Comparison of ENCODE assay signal across 34 cellular contexts in the genomic region with DNA sequence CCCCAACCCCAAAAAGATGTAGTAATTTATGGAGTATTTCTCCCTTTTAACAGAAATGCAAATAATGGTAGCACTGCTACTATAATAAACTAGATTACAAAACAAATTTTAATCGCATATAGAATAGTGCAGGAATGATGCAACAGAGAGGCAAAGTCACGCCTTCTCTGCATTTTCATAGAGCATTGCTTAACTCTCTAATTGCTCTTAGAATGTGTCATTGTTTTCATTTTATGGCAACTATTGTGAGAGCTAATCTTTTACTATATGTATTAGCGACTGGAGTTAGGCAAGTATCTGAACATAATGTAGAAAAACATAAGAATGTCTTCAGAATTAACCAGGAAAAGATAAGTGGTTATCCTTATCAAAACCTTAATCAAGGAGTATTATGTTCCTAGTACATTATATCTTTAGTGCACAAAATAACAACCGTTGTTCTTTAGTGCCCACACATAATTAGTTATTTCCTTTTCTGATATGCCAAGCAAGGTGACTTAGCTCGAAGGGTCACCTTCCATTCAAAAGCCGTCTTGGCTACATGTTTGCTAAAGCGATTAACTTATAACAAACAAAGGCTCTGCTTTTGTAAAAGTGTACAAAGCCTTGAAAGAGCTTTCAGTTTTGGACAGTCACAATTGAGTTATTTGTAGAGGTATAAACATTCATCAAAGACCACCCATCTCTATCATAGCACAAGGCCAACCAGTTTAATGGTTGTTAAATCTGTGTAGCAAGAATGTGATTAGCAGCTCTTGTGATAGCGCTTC.
DNase-seq lines count a peak whose midpoint lies in the region; ATAC-seq and TF ChIP-seq lines count a peak whose summit lies in the region.
"Had no signal": no experiment of that assay in that cellular context is flagged by ENCODE, and none has a peak within 500 bp of the region (broad histone marks: within the 10 kb centered on the region; RNA-seq: fewer than 3 reads in every experiment).

No MANE protein-coding gene starts in this region.

- intact Hi-C loops in MCF 10A (cut with micrococcal nuclease), result no loop called here
- intact Hi-C loops in mammary epithelial cell (cut with micrococcal nuclease), result no loop called here
- intact Hi-C loops in stomach (cut with DNase I; ENCODE audit: low total_unique reads), result no loop called here

- POLR2A ChIA-PET in MCF 10A (lab: Yijun Ruan, JAX), result interaction anchor here (0.8 to 1.2 kb wide), 3 partner anchors 9 to 28 kb away, joined by 4 read pairs; no protein-coding TSS in a partner anchor

- no peaks in the 10 kb centered on the region for H3K79me2 ChIP-seq in mammary epithelial cell (ENCODE audit: insufficient read depth, low read length)

- no peak for TF ChIP-seq POLR2A in stomach (IDR thresholded peaks at IDR 0.05)

- CTCF ChIA-PET in MCF 10A (lab: Yijun Ruan, JAX) (interaction anchor here (0.7 kb wide), 1 partner anchor 13 kb away, joined by 3 read pairs; no protein-coding TSS in a partner anchor), mammary epithelial cell (lab: Charles Lee; ENCODE audit: low non-redundant PET) (no interaction called here)

- H3K36me3 ChIP-seq in mammary epithelial cell (ENCODE audit: insufficient read depth, low read length) (no peaks in the 10 kb centered on the region), stomach (no peaks in the 10 kb centered on the region)
- H3K36me3 ChIP-seq: esophagus muscularis mucosa, pancreas, spleen, upper lobe of left lung had no signal

- TF ChIP-seq CTCF in MCF 10A (IDR thresholded peaks at IDR 0.05; ENCODE audit: unreplicated experiment), result no peak
- no peak for TF ChIP-seq CTCF in mammary epithelial cell (conservative IDR thresholded peaks at IDR 0.05 in 1 of 2, IDR thresholded peaks at IDR 0.05 in 1 of 2; ENCODE audit: extremely low read depth in 1 of 2, insufficient read depth in 1 of 2, low read depth in 1 of 2, low read length in 2 of 2)
- no peak for TF ChIP-seq CTCF in stomach (IDR thresholded peaks at IDR 0.05)

- no peaks in the 10 kb centered on the region for H3K4me1 ChIP-seq in mammary epithelial cell (ENCODE audit: insufficient read depth, low read length)
- H3K4me1 ChIP-seq in stomach, result peaks cover 0 to 15% (median 0%) of the 10 kb centered on the region in 4 donors
- H3K4me1 ChIP-seq: esophagus muscularis mucosa, pancreas, spleen, upper lobe of left lung had no signal

- no peaks in the 10 kb centered on the region for H4K20me1 ChIP-seq in mammary epithelial cell (ENCODE audit: insufficient read depth, low read length)

- H3K4me3 ChIP-seq in mammary epithelial cell (replicated peaks in 1 of 3; ENCODE audit: insufficient read depth in 1 of 3, low read depth in 2 of 3, low read length in 3 of 3), result no peak overlapping the region
- no peak overlapping the region for H3K4me3 ChIP-seq in stomach
- H3K4me3 ChIP-seq: esophagus muscularis mucosa, pancreas, spleen, upper lobe of left lung had no signal

- H3K27me3 ChIP-seq in mammary epithelial cell (ENCODE audit: insufficient read depth, low read length) (no peaks in the 10 kb centered on the region), stomach (no peaks in the 10 kb centered on the region)
- H3K27me3 ChIP-seq: esophagus muscularis mucosa, pancreas, spleen, upper lobe of left lung had no signal

- DNase-seq in MCF 10A (ENCODE audit: unreplicated experiment) (peak; percentile 54), mammary epithelial cell (no peak), NCI-H146 treated with DMSO at 0.1 percent for 48 hours (lab: John Stamatoyannopoulos, UW; ENCODE audit: unreplicated experiment) (peak; percentile 82), astrocyte of the hippocampus (ENCODE audit: low read depth, low spot score) (peak; percentile 2), stomach (no peak), ureter (ENCODE audit: low spot score) (no peak)
- DNase-seq: activated CD4-positive, alpha-beta memory T cell treated with anti-CD3 and anti-CD28 coated beads for 36 hours; activated CD4-positive, CD25-positive, alpha-beta regulatory T cell; activated CD8-positive, alpha-beta memory T cell treated with anti-CD3 and anti-CD28 coated beads, Interleukin-2, amount 50 U/mL, for 4 hours; activated naive CD4-positive, alpha-beta T cell treated with anti-CD3 and anti-CD28 coated beads, Interleukin-2, amount 50 U/mL, for 16 hours; amygdala; DMS79 treated with DMSO at 0.1 percent for 48 hours; effector memory CD4-positive, alpha-beta T cell; foreskin melanocyte; GF-D8; HCEC 1CT; hippocampal formation; Karpas-422; left colon; NCI-H2029 treated with DMSO at 0.1 percent for 48 hours; NCI-H510A treated with DMSO at 0.1 percent for 48 hours; pancreas; right cardiac atrium; RPMI8226; spleen; stimulated activated CD4-positive, alpha-beta T cell treated with anti-CD3 and anti-CD28 coated beads, Interleukin-2, amount 100 ng/mL, for 48 hours; substantia nigra; T-helper 1 cell; upper lobe of left lung had no signal

- no peak overlapping the region for H3K4me2 ChIP-seq in mammary epithelial cell (ENCODE audit: insufficient read depth, low read depth, low read length)

- no peak overlapping the region for H2AFZ ChIP-seq in mammary epithelial cell (ENCODE audit: low read depth, low read length)

- H3K36me3 Mint-ChIP-seq in MCF 10A (ENCODE audit: insufficient read depth, unreplicated experiment), result no peaks in the 10 kb centered on the region
- H3K36me3 Mint-ChIP-seq: activated CD4-positive, alpha-beta memory T cell treated with anti-CD3 and anti-CD28 coated beads for 36 hours had no signal

- in situ Hi-C loops in mammary epithelial cell (cut with MboI; ENCODE audit: low sequenced_read_pairs in 2 of 2), result no loop called here

- 79% methylated on average over 8 of the region's 8 CpGs for WGBS in mammary epithelial cell (ENCODE audit: low coverage, missing lambda C conversion rate)
- 23 to 43% (median 32%) methylated on average over 8 of the region's 8 CpGs for WGBS in stomach, 5 donors

- no peaks in the 10 kb centered on the region for H3K9me3 Mint-ChIP-seq in MCF 10A (ENCODE audit: unreplicated experiment)
- H3K9me3 Mint-ChIP-seq: neural crest cell had no signal

- no peak overlapping the region for H3K27ac Mint-ChIP-seq in MCF 10A (ENCODE audit: low read depth, unreplicated experiment)
- H3K27ac Mint-ChIP-seq: activated CD4-positive, alpha-beta memory T cell treated with anti-CD3 and anti-CD28 coated beads for 36 hours; activated T-helper 1 cell treated with anti-CD3 and anti-CD28 coated beads, Interleukin-12 subunit alpha, Interleukin-12 subunit beta, Interleukin-2, Interleukin-4 antibody, amounts not matched to agents 30 ng/mL and 10 ng/mL and 1 ng/mL, durations not matched to agents 14 hours and 24 hours and 36 hours had no signal

- BruUV-seq in MCF 10A (replicated peaks; lab: Mats Ljungman, UMichigan) (no TSS peak), mammary epithelial cell (replicated peaks; lab: Mats Ljungman, UMichigan) (no TSS peak)

- no peak overlapping the region for H3K9ac ChIP-seq in mammary epithelial cell (ENCODE audit: insufficient read depth, low read length)

- no peak overlapping the region for H3K4me3 Mint-ChIP-seq in MCF 10A (ENCODE audit: unreplicated experiment)
- H3K4me3 Mint-ChIP-seq: activated CD4-positive, alpha-beta memory T cell treated with anti-CD3 and anti-CD28 coated beads for 36 hours; activated T-helper 1 cell treated with anti-CD3 and anti-CD28 coated beads, Interleukin-12 subunit alpha, Interleukin-12 subunit beta, Interleukin-2, Interleukin-4 antibody, amounts not matched to agents 30 ng/mL and 10 ng/mL and 1 ng/mL, durations not matched to agents 14 hours and 24 hours and 36 hours; neural crest cell had no signal

- H3K27ac ChIP-seq in mammary epithelial cell (ENCODE audit: insufficient read depth, low read depth, low read length) (no peak overlapping the region), stomach (peak overlapping the region in 3 of 5 donors; percentile 11 to 56 (median 46))
- H3K27ac ChIP-seq: esophagus muscularis mucosa, pancreas, upper lobe of left lung had no signal

- TF ChIP-seq EP300 in stomach (IDR thresholded peaks at IDR 0.05), result no peak

- dilution Hi-C loops in mammary epithelial cell (cut with HindIII; ENCODE audit: low sequenced_read_pairs), result no loop called here

- no peak for ATAC-seq in GM18909 (IDR thresholded peaks at IDR 0.05; ENCODE audit: poor library complexity, unreplicated experiment)
- ATAC-seq in GM18517 (IDR thresholded peaks at IDR 0.05; ENCODE audit: unreplicated experiment), result no peak
- ATAC-seq: left colon, pancreas, right cardiac atrium had no signal

- no peaks in the 10 kb centered on the region for H3K4me1 Mint-ChIP-seq in MCF 10A (ENCODE audit: insufficient read depth, unreplicated experiment)
- H3K4me1 Mint-ChIP-seq: neural crest cell had no signal

- H3K27me3 Mint-ChIP-seq in MCF 10A (ENCODE audit: insufficient read depth, unreplicated experiment), result no peaks in the 10 kb centered on the region
- H3K27me3 Mint-ChIP-seq: activated CD4-positive, alpha-beta memory T cell treated with anti-CD3 and anti-CD28 coated beads for 36 hours had no signal

- H3K9me3 ChIP-seq in mammary epithelial cell (replicated peaks; ENCODE audit: insufficient read depth, low read length) (no peaks in the 10 kb centered on the region), stomach (no peaks in the 10 kb centered on the region)
- H3K9me3 ChIP-seq: esophagus muscularis mucosa, pancreas, upper lobe of left lung had no signal

Comparison
In these comparisons a context has a peak if more than half of its experiments do, and no peak if none do; other contexts are left out.
1. DNase-seq: peak in MCF 10A (single experiment), NCI-H146 treated with DMSO at 0.1 percent for 48 hours (single experiment) and astrocyte of the hippocampus (single experiment); none in mammary epithelial cell (single experiment), stomach (single experiment) and ureter (single experiment).